In genomic region chr19:10420444-10421239, GRCh38 we compare ENCODE assay signal across 8 cellular contexts. TPM values are rescaled to one million over a fixed set of nuclear protein-coding genes. Genes with fewer than 3 reads are reported as not detected.
DNase-seq lines count a peak whose midpoint lies in the region; ATAC-seq and TF ChIP-seq lines count a peak whose summit lies in the region.

Gene PDE4A (plus strand): TSS chr19:10420538. CDS start chr19:10420765, 227 bp downstream.

- H3K4me1 Mint-ChIP-seq in activated naive CD4-positive, alpha-beta T cell treated with anti-CD3 and anti-CD28 coated beads, Interleukin-2, amount 50 U/mL, for 24 hours: peaks cover 66% of the 10 kb centered on the region

- ATAC-seq in Right ventricle myocardium superior (ENCODE audit: poor library complexity) (no peak), HG03097 (IDR thresholded peaks at IDR 0.05; ENCODE audit: low FRiP score, unreplicated experiment) (no peak), HG02973 (IDR thresholded peaks at IDR 0.05; ENCODE audit: unreplicated experiment) (no peak)

- peak within 1 kb of the TSS; percentile 84 for H3K4me2 ChIP-seq in OCI-LY7 (ENCODE audit: low read length)

- H3K4me3 ChIP-seq in OCI-LY7 (ENCODE audit: low read depth, low read length, poor library complexity, severe bottlenecking) (peak within 1 kb of the TSS; percentile 76), iPS-11a (ENCODE audit: low read depth, low read length) (peak within 1 kb of the TSS; percentile 38)

- H3K36me3 ChIP-seq in OCI-LY7 (ENCODE audit: insufficient read depth, low read length): peaks cover 6% of the 10 kb centered on the region; the same call in 1 of the 2 replicates

- H4K20me1 ChIP-seq in OCI-LY7 (ENCODE audit: insufficient read depth, low read length): peaks cover 13% of the 10 kb centered on the region

- H3K27ac ChIP-seq in OCI-LY7 (ENCODE audit: low read depth, low read length, poor library complexity, severe bottlenecking): peak within 1 kb of the TSS; percentile 100

- H3K36me3 Mint-ChIP-seq in activated naive CD4-positive, alpha-beta T cell treated with anti-CD3 and anti-CD28 coated beads, Interleukin-2, amount 50 U/mL, for 24 hours: no peaks in the 10 kb centered on the region

- H3K79me2 ChIP-seq in OCI-LY7 (ENCODE audit: insufficient read depth, low read depth, low read length): peaks cover 78% of the 10 kb centered on the region

- H3K27ac Mint-ChIP-seq in activated naive CD4-positive, alpha-beta T cell treated with anti-CD3 and anti-CD28 coated beads, Interleukin-2, amount 50 U/mL, for 24 hours: peak within 1 kb of the TSS; percentile 61

- no peaks in the 10 kb centered on the region for H3K9me2 ChIP-seq in OCI-LY7 (ENCODE audit: insufficient read depth, low read length)

- no peak within 1 kb of the TSS for H2AFZ ChIP-seq in OCI-LY7 (ENCODE audit: low read length)

- peaks cover 59% of the 10 kb centered on the region for H3K4me1 ChIP-seq in OCI-LY7 (ENCODE audit: insufficient read depth, low read length, poor library complexity, severe bottlenecking)

- POLR2A ChIA-PET in OCI-LY7 (lab: Charles Lee): interaction anchor here (0.6 to 1.9 kb wide), 6 partner anchors 8 to 194 kb away, joined by 3 to 6 read pairs (median 4); no protein-coding TSS in a partner anchor

- BruUV-seq in OCI-LY7 (replicated peaks; lab: Mats Ljungman, UMichigan): no TSS peak

- CTCF ChIA-PET in OCI-LY7 (lab: Charles Lee; ENCODE audit: unreplicated experiment): interaction anchor here (0.6 to 1.3 kb wide), 3 partner anchors 9 to 12 kb away, joined by 3 to 4 read pairs (median 3); no protein-coding TSS in a partner anchor

- no peaks in the 10 kb centered on the region for H3K9me3 Mint-ChIP-seq in activated naive CD4-positive, alpha-beta T cell treated with anti-CD3 and anti-CD28 coated beads, Interleukin-2, amount 50 U/mL, for 24 hours

- no peak for DNase-seq in Right ventricle myocardium superior
- no peak for DNase-seq in cardiac septum (ENCODE audit: low spot score)
- peak; percentile 89 for DNase-seq in OCI-LY7 (ENCODE audit: low spot score)
- peak; percentile 82 for DNase-seq in stimulated activated CD8-positive, alpha-beta memory T cell treated with anti-CD3 and anti-CD28 coated beads, Interleukin-4, amount 100 ng/mL, for 48 hours

- H3K27me3 Mint-ChIP-seq in activated naive CD4-positive, alpha-beta T cell treated with anti-CD3 and anti-CD28 coated beads, Interleukin-2, amount 50 U/mL, for 24 hours: peaks cover 45% of the 10 kb centered on the region

- intact Hi-C loops in Right ventricle myocardium superior (cut with DNase I): no loop called here
- intact Hi-C loops in cardiac septum (cut with DNase I): no loop called here
- intact Hi-C loops in OCI-LY7 (cut with micrococcal nuclease; ENCODE audit: unreplicated experiment): no loop called here

- peak; percentile 79 for TF ChIP-seq CTCF in OCI-LY7 (conservative IDR thresholded peaks at IDR 0.05; ENCODE audit: low read length)

- H3K9me3 ChIP-seq in OCI-LY7 (ENCODE audit: low read length): no peaks in the 10 kb centered on the region

- peak within 1 kb of the TSS; percentile 82 for H3K4me3 Mint-ChIP-seq in activated naive CD4-positive, alpha-beta T cell treated with anti-CD3 and anti-CD28 coated beads, Interleukin-2, amount 50 U/mL, for 24 hours

RNA-seq across cellular contexts. Expression of gene PDE4A, which starts in this region (rescaled TPM):
- 36.8 TPM for total RNA-seq in Right ventricle myocardium superior
- 8.2 TPM for total RNA-seq in cardiac septum
- total RNA-seq in OCI-LY7 (2014; rRNA removed; shearing (Covaris generic)): 9.4 and 16.4 TPM in 2 replicates
- total RNA-seq in OCI-LY7 (2022): 42.4 and 45.1 TPM in 2 replicates

Comparison
In these comparisons a context has a peak if more than half of its experiments do, and no peak if none do; other contexts are left out.
1. DNase-seq: peak in OCI-LY7 (single experiment) and stimulated activated CD8-positive, alpha-beta memory T cell treated with anti-CD3 and anti-CD28 coated beads, Interleukin-4, amount 100 ng/mL, for 48 hours (single experiment); none in Right ventricle myocardium superior (single experiment) and cardiac septum (single experiment).